In genomic region chr3:123914829-123915228, GRCh38 we compare ENCODE assay signal across 2 cellular contexts.
A peak's percentile ranks its signal among the peaks of the same experiment; 100 is the strongest.
TF ChIP-seq lines count a peak whose summit lies in the region.

No MANE protein-coding gene starts in this region.

TF ChIP-seq in IMR-90, 13 proteins besides CTCF, POLR2A, EP300 and RAD21:
- no peak for TF ChIP-seq CEBPB (IDR thresholded peaks at IDR 0.05; ENCODE audit: low read depth, low read length)
- no peak for TF ChIP-seq RFX5 (IDR thresholded peaks at IDR 0.05; ENCODE audit: low read depth, low read length)
- TF ChIP-seq SMC3 (IDR thresholded peaks at IDR 0.05; ENCODE audit: low read depth, low read length): no peak
- TF ChIP-seq ELK1 (IDR thresholded peaks at IDR 0.05; ENCODE audit: borderline replicate concordance, low read depth, low read length): no peak
- no peak for TF ChIP-seq NFE2L2 (IDR thresholded peaks at IDR 0.05; ENCODE audit: low read depth, low read length)
- no peak for TF ChIP-seq MXI1 (IDR thresholded peaks at IDR 0.05; ENCODE audit: borderline replicate concordance, low read depth, low read length)
- TF ChIP-seq BHLHE40 (IDR thresholded peaks at IDR 0.05; ENCODE audit: low read depth, low read length): no peak
- no peak for TF ChIP-seq USF2 (IDR thresholded peaks at IDR 0.05; ENCODE audit: low read depth, low read length)
- no peak for TF ChIP-seq CHD1 (IDR thresholded peaks at IDR 0.05; ENCODE audit: low read depth, low read length)
- no peak for TF ChIP-seq MAZ (IDR thresholded peaks at IDR 0.05; ENCODE audit: borderline replicate concordance, low read depth, low read length)
- TF ChIP-seq FOS (IDR thresholded peaks at IDR 0.05; ENCODE audit: low read depth, low read length): no peak

TF ChIP-seq in neural cell, 6 proteins besides CTCF, POLR2A, EP300 and RAD21:
- TF ChIP-seq REST (IDR thresholded peaks at IDR 0.05; ENCODE audit: borderline replicate concordance) (no peak), TAF1 (IDR thresholded peaks at IDR 0.05; ENCODE audit: low read depth) (no peak), POLR2AphosphoS5 (IDR thresholded peaks at IDR 0.05) (peak; percentile 40), MXI1 (conservative IDR thresholded peaks at IDR 0.05; ENCODE audit: poor library complexity, severe bottlenecking) (no peak), EZH2 (IDR thresholded peaks at IDR 0.05; ENCODE audit: borderline replicate concordance, insufficient read depth, low read length, poor library complexity, severe bottlenecking) (no peak), SMC3 (conservative IDR thresholded peaks at IDR 0.05; ENCODE audit: poor library complexity) (peak; percentile 45)
